8 cellular contexts compared by ENCODE assay signal in genomic region chr5:12023614-12024241, GRCh38.
DNase-seq lines count a peak whose midpoint lies in the region; ATAC-seq and TF ChIP-seq lines count a peak whose summit lies in the region.

No MANE protein-coding gene starts in this region.

- DNase-seq in left ventricle myocardium inferior (no peak), left cardiac atrium (no peak), HuH-7 (ENCODE audit: low spot score) (peak; percentile 5), Panc1 (ENCODE audit: low read depth, low spot score) (peak; percentile 28), fibroblast of peridontal ligament (ENCODE audit: extremely low read depth) (peak; percentile 26), smooth muscle cell (lab: John Stamatoyannopoulos, UW; ENCODE audit: unreplicated experiment) (no peak)
- DNase-seq in stimulated activated CD4-positive, alpha-beta T cell treated with anti-CD3 and anti-CD28 coated beads, Interleukin-2, amount 100 ng/mL, for 24 hours = no peak
- no peak for DNase-seq in activated CD4-positive, alpha-beta T cell treated with anti-CD3 and anti-CD28 coated beads, Interleukin-2, amount 50 U/mL, for 4 hours

- intact Hi-C loops in left ventricle myocardium inferior (cut with micrococcal nuclease) = no loop called here
- intact Hi-C loops in left cardiac atrium (cut with DNase I) = loop anchor here in 1 of 2 donors (5.0 kb wide), 1 partner anchor 756 kb away; no protein-coding TSS in a partner anchor
- intact Hi-C loops in Panc1 (cut with micrococcal nuclease; ENCODE audit: unreplicated experiment) = loop anchor here (5.0 kb wide), 2 partner anchors 756 to 1326 kb away; no protein-coding TSS in a partner anchor

- no peak overlapping the region for H3K27ac ChIP-seq in left ventricle myocardium inferior (replicated peaks)
- no peak overlapping the region for H3K27ac ChIP-seq in Panc1 (ENCODE audit: low read length)
- H3K27ac ChIP-seq in smooth muscle cell (ENCODE audit: low read depth) = no peak overlapping the region

- no peaks in the 10 kb centered on the region for H3F3A ChIP-seq in smooth muscle cell (ENCODE audit: low read depth)

- H3K36me3 ChIP-seq in left ventricle myocardium inferior (no peaks in the 10 kb centered on the region), Panc1 (ENCODE audit: control insufficient read depth, insufficient read depth, low read length) (no peaks in the 10 kb centered on the region), smooth muscle cell (ENCODE audit: low read depth) (no peaks in the 10 kb centered on the region)

- CTCF ChIA-PET in Panc1 (lab: Charles Lee) = interaction anchor here (0.5 kb wide), 1 partner anchor 647 kb away, joined by 3 read pairs; no protein-coding TSS in a partner anchor

- POLR2A ChIA-PET in Panc1 (lab: Charles Lee) = no interaction called here

- H3K4me1 ChIP-seq in left ventricle myocardium inferior (no peaks in the 10 kb centered on the region), Panc1 (ENCODE audit: control insufficient read depth, insufficient read depth, low read length) (no peaks in the 10 kb centered on the region), smooth muscle cell (ENCODE audit: low read depth) (no peaks in the 10 kb centered on the region)

- BruUV-seq in Panc1 (replicated peaks; lab: Mats Ljungman, UMichigan) = no TSS peak

- ATAC-seq in left cardiac atrium = no peak
- no peak for ATAC-seq in Panc1

- in situ Hi-C loops in Panc1 (cut with HindIII; ENCODE audit: low pct_unique_long_range_greater_than_20kb, low sequenced_read_pairs) = no loop called here

- no peaks in the 10 kb centered on the region for H3K79me2 ChIP-seq in smooth muscle cell (ENCODE audit: low read depth)

- H3K27me3 ChIP-seq in left ventricle myocardium inferior (ENCODE audit: low read depth) (no peaks in the 10 kb centered on the region), Panc1 (ENCODE audit: control insufficient read depth, insufficient read depth, low read length) (no peaks in the 10 kb centered on the region), smooth muscle cell (ENCODE audit: low read depth) (no peaks in the 10 kb centered on the region)

- H3K9me3 ChIP-seq in left ventricle myocardium inferior (replicated peaks) (peaks cover 13% of the 10 kb centered on the region), Panc1 (ENCODE audit: control insufficient read depth, insufficient read depth, low read depth, low read length) (no peaks in the 10 kb centered on the region), smooth muscle cell (replicated peaks; ENCODE audit: low read depth) (no peaks in the 10 kb centered on the region)

- H3K4me3 ChIP-seq in left ventricle myocardium inferior = no peak overlapping the region
- no peak overlapping the region for H3K4me3 ChIP-seq in Panc1 (ENCODE audit: low read depth in 2 of 2, low read length in 2 of 2)
- H3K4me3 ChIP-seq in smooth muscle cell = no peak overlapping the region

- no peaks in the 10 kb centered on the region for H4K20me1 ChIP-seq in smooth muscle cell (ENCODE audit: low read depth)

- H3K4me2 ChIP-seq in smooth muscle cell = no peak overlapping the region

- no peak overlapping the region for H3K9ac ChIP-seq in smooth muscle cell (ENCODE audit: low read depth)

- 51% methylated on average over 5 of the region's 5 CpGs for WGBS in smooth muscle cell (ENCODE audit: low lambda C conversion rate)

- TF ChIP-seq CTCF in left ventricle myocardium inferior (IDR thresholded peaks at IDR 0.05; ENCODE audit: borderline replicate concordance) = peak; percentile 64
- TF ChIP-seq CTCF in Panc1 (IDR thresholded peaks at IDR 0.05) = peak; percentile 68; the same call in 1 of the 2 replicates
- TF ChIP-seq CTCF in smooth muscle cell (IDR thresholded peaks at IDR 0.05; ENCODE audit: borderline replicate concordance, insufficient read depth, poor library complexity, severe bottlenecking) = peak; percentile 81

- no peak overlapping the region for H2AFZ ChIP-seq in smooth muscle cell (ENCODE audit: low read depth)

Comparison
In these comparisons a context has a peak if more than half of its experiments do, and no peak if none do; other contexts are left out.
1. DNase-seq: peak in HuH-7 (single experiment), Panc1 (single experiment) and fibroblast of peridontal ligament (single experiment); none in left ventricle myocardium inferior (single experiment), left cardiac atrium (single experiment), smooth muscle cell (single experiment), stimulated activated CD4-positive, alpha-beta T cell treated with anti-CD3 and anti-CD28 coated beads, Interleukin-2, amount 100 ng/mL, for 24 hours (0 of 2) and activated CD4-positive, alpha-beta T cell treated with anti-CD3 and anti-CD28 coated beads, Interleukin-2, amount 50 U/mL, for 4 hours (0 of 2).
2. Peak in every context shown above with its lines, with median percentiles within 50 percentile points of each other: CTCF ChIP-seq.